Comparison of ENCODE assay signal across 28 cellular contexts in the genomic region with DNA sequence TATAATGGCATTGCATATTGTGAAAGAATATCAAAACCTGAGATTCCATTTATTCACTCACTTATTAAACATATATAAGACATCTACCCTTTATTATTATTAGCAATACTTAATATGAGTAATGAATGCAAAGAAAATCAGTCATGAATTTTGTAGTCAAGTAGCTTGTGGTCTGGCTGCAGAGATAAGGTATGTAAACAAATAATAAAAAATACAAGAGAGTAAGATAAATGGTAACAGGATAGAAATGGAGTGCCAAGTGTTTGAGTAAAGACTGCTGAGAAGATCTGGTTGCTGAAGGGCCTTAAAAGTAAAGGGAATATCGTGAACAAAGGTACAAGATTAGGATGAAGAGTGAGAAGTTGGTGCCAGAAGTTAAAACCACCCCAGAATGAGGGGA.
"Had no signal": no experiment of that assay in that cellular context is flagged by ENCODE, and none has a peak within 500 bp of the region (broad histone marks: within the 10 kb centered on the region; RNA-seq: fewer than 3 reads in every experiment).

No MANE protein-coding gene starts in this region.

- DNase-seq: activated CD4-positive, alpha-beta T cell treated with anti-CD3 and anti-CD28 coated beads, Interleukin-2, amount 10 ng/mL, durations not matched to agents 24 days and 14 days; activated CD4-positive, alpha-beta T cell treated with anti-CD3 and anti-CD28 coated beads, Interleukin-2, amount 50 U/mL, for 4 hours; activated CD8-positive, alpha-beta T cell treated with anti-CD3 and anti-CD28 coated beads for 36 hours; activated effector memory CD4-positive, alpha-beta T cell treated with anti-CD3 and anti-CD28 coated beads, Interleukin-2, amount 50 U/mL, for 16 hours; activated naive CD4-positive, alpha-beta T cell; activated naive CD4-positive, alpha-beta T cell treated with anti-CD3 and anti-CD28 coated beads, Interleukin-2, amount 50 U/mL, for 16 hours; activated naive CD8-positive, alpha-beta T cell treated with anti-CD3 and anti-CD28 coated beads for 36 hours; activated T-cell treated with anti-CD3 and anti-CD28 coated beads, Interleukin-2, amount 50 U/mL, for 1 hour; activated T-cell treated with anti-CD3 and anti-CD28 coated beads, Interleukin-2, amount 50 U/mL, for 72 hours; amygdala; Karpas-422; KBM-7; MG63; NCI-H1048; NCI-H1105 treated with DMSO at 0.1 percent for 48 hours; NCI-H1436; NCI-H1694 treated with DMSO at 0.1 percent for 48 hours; NCI-H2081 treated with DMSO at 0.1 percent for 48 hours; NCI-H345; NCI-H524 treated with DMSO at 0.1 percent for 48 hours; SHP77; SJCRH30; T1000 had no signal

- H3K27ac ChIP-seq: cardiac muscle cell, SJCRH30, SK-N-MC had no signal

- H3K4me3 ChIP-seq: ascending aorta, cardiac muscle cell, MG63, SJCRH30, SK-N-MC had no signal

- ATAC-seq: activated CD8-positive, alpha-beta T cell treated with anti-CD3 and anti-CD28 coated beads for 36 hours; activated T-cell treated with anti-CD3 and anti-CD28 coated beads, Interleukin-2, amount 50 U/mL, for 72 hours; activated T-helper 17 cell treated with anti-CD3 and anti-CD28 coated beads, Interleukin-2, amount 50 U/mL, for 72 hours; Panc1 had no signal
